In the genomic region with DNA sequence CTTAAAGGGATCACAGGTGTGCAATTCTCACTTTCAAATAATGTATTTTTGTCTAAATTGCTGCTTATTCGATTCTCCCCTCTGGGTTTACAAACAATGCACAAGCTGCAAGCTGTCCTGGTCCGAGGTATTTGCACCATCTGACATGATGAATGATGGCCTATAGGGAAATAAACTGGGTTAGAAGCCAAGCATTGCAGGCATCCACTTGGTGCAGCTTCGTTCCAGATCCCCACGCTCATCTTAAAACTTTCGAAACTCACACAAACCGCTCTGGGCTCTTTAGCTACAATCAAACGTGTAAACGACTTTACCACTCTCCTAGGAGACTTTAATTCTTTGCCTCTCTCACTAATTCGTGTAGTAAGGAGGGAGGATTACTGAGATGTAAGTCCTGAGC, we compare ENCODE assay signal across 1 cellular context.
TF ChIP-seq lines count a peak whose summit lies in the region.

No MANE protein-coding gene starts in this region.

TF ChIP-seq in A549, 52 proteins besides CTCF, POLR2A, EP300 and RAD21:
- TF ChIP-seq, protein P1, sequence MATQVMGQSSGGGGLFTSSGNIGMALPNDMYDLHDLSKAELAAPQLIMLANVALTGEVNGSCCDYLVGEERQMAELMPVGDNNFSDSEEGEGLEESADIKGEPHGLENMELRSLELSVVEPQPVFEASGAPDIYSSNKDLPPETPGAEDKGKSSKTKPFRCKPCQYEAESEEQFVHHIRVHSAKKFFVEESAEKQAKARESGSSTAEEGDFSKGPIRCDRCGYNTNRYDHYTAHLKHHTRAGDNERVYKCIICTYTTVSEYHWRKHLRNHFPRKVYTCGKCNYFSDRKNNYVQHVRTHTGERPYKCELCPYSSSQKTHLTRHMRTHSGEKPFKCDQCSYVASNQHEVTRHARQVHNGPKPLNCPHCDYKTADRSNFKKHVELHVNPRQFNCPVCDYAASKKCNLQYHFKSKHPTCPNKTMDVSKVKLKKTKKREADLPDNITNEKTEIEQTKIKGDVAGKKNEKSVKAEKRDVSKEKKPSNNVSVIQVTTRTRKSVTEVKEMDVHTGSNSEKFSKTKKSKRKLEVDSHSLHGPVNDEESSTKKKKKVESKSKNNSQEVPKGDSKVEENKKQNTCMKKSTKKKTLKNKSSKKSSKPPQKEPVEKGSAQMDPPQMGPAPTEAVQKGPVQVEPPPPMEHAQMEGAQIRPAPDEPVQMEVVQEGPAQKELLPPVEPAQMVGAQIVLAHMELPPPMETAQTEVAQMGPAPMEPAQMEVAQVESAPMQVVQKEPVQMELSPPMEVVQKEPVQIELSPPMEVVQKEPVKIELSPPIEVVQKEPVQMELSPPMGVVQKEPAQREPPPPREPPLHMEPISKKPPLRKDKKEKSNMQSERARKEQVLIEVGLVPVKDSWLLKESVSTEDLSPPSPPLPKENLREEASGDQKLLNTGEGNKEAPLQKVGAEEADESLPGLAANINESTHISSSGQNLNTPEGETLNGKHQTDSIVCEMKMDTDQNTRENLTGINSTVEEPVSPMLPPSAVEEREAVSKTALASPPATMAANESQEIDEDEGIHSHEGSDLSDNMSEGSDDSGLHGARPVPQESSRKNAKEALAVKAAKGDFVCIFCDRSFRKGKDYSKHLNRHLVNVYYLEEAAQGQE (IDR thresholded peaks at IDR 0.05) = no peak
- TF ChIP-seq TFCP2L1 (CRISPR knock-in tag; IDR thresholded peaks at IDR 0.05) (no peak), ZNF302 (CRISPR knock-in tag; IDR thresholded peaks at IDR 0.05) (no peak), NPAS2 (CRISPR knock-in tag; IDR thresholded peaks at IDR 0.05; ENCODE audit: borderline replicate concordance) (no peak), ESRRA (IDR thresholded peaks at IDR 0.05; ENCODE audit: borderline replicate concordance, low read length) (no peak), HEYL (CRISPR knock-in tag; IDR thresholded peaks at IDR 0.05) (no peak), MAFK (IDR thresholded peaks at IDR 0.05; ENCODE audit: partially characterized antibody) (no peak), FOXS1 (CRISPR knock-in tag; IDR thresholded peaks at IDR 0.05) (no peak)
- TF ChIP-seq, protein P2, sequence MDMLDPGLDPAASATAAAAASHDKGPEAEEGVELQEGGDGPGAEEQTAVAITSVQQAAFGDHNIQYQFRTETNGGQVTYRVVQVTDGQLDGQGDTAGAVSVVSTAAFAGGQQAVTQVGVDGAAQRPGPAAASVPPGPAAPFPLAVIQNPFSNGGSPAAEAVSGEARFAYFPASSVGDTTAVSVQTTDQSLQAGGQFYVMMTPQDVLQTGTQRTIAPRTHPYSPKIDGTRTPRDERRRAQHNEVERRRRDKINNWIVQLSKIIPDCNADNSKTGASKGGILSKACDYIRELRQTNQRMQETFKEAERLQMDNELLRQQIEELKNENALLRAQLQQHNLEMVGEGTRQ (IDR thresholded peaks at IDR 0.05) = no peak
- TF ChIP-seq, protein P3, sequence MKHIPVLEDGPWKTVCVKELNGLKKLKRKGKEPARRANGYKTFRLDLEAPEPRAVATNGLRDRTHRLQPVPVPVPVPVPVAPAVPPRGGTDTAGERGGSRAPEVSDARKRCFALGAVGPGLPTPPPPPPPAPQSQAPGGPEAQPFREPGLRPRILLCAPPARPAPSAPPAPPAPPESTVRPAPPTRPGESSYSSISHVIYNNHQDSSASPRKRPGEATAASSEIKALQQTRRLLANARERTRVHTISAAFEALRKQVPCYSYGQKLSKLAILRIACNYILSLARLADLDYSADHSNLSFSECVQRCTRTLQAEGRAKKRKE (CRISPR knock-in tag; IDR thresholded peaks at IDR 0.05; ENCODE audit: low read depth) = no peak
TF ChIP-seq in A549: peak in this region for 0.
